Comparison of ENCODE assay signal across 8 cellular contexts in the genomic region with DNA sequence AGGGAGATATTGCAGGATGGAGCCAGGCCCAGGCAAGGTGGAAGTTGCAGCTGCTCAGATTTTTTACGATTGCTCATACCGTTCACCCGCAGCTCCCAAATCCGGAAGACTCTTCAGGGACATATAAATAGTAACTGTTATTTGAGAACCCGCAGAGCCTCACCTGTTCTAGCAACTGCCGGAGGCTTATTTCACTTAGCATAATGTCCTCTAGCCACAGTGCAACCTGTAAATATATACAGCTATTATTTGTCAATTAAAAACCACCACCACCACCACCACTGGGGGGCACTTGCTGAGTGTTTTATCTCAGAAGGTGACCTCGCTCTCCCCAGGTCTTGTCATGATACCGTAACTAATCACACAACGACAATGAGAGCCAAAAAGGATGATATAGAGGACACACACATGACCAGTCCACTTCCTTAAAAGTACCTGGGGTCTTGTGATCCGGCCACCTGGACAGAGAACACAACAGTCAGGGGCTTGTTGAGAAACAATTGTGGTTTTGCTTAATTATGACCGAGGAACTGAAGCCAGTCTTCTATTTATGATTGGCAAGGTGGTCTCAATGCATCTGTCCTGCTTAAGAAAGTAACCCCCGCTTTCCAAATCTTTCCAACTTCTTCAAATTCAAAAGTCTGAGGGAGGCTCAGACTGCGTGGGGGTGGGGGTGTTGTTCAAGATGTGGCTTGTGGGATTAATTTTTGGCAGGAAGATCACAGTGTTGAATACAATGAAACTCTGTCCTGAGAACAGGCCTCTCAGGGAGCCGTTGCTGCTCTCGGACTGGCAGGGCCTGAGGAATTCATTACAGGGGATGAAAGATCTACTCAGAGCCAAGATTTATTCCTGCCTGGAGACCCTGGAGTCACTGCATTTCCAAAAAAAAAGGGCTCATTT.
DNase-seq lines count a peak whose midpoint lies in the region; ATAC-seq lines count a peak whose summit lies in the region.

No MANE protein-coding gene starts in this region.

- peaks cover 7% of the 10 kb centered on the region for H3K4me1 ChIP-seq in CD4-positive, CD25-positive, alpha-beta regulatory T cell (ENCODE audit: control insufficient read depth, insufficient read depth, low read length, poor library complexity, severe bottlenecking)

- H3K36me3 ChIP-seq in CD4-positive, CD25-positive, alpha-beta regulatory T cell (ENCODE audit: control insufficient read depth, insufficient read depth, low read length) = no peaks in the 10 kb centered on the region

- no peak overlapping the region for H3K4me3 ChIP-seq in CD4-positive, CD25-positive, alpha-beta regulatory T cell (ENCODE audit: low read depth, low read length)

- no peaks in the 10 kb centered on the region for H3K9me3 Mint-ChIP-seq in CD4-positive, CD25-positive, alpha-beta regulatory T cell
- H3K9me3 Mint-ChIP-seq in naive B cell = peaks cover 8 to 25% (median 16%) of the 10 kb centered on the region in 7 donors
- peaks cover 6 to 13% of the 10 kb centered on the region in 2 donors for H3K9me3 Mint-ChIP-seq in stimulated activated naive CD8-positive, alpha-beta T cell treated with anti-CD3 and anti-CD28 coated beads, Interleukin-15, amount 100 ng/mL, for 72 hours

- no peak overlapping the region for H3K27ac ChIP-seq in CD4-positive, CD25-positive, alpha-beta regulatory T cell (ENCODE audit: insufficient read depth, low read length, poor library complexity, severe bottlenecking)

- DNase-seq in CD4-positive, CD25-positive, alpha-beta regulatory T cell = peak; percentile 46 to 79 (median 62)
- DNase-seq in H4 (ENCODE audit: low spot score) (peak; percentile 60), NCI-H524 treated with DMSO at 0.1 percent for 48 hours (lab: John Stamatoyannopoulos, UW) (peak; percentile 27), naive B cell (peak; percentile 66), NCI-H446 treated with DMSO at 0.1 percent for 48 hours (lab: John Stamatoyannopoulos, UW) (no peak)
- peak; percentile 78 to 79 for DNase-seq in activated CD4-positive, alpha-beta T cell treated with anti-CD3 and anti-CD28 coated beads, Interleukin-2, amount 50 U/mL, for 4 hours
- peak; percentile 38 for DNase-seq in effector CD4-positive, alpha-beta T cell
- DNase-seq in stimulated activated naive CD8-positive, alpha-beta T cell treated with anti-CD3 and anti-CD28 coated beads, Interleukin-15, amount 100 ng/mL, for 72 hours = peak; percentile 51 to 67

- ATAC-seq in CD4-positive, CD25-positive, alpha-beta regulatory T cell (ENCODE audit: low read depth in 2 of 2) = peak; percentile 70
- ATAC-seq in naive B cell (ENCODE audit: low read depth in 2 of 2) = peak; percentile 93 to 94
- peak; percentile 91 for ATAC-seq in stimulated activated naive CD8-positive, alpha-beta T cell treated with anti-CD3 and anti-CD28 coated beads, Interleukin-15, amount 100 ng/mL, for 72 hours

- H3K9me3 ChIP-seq in CD4-positive, CD25-positive, alpha-beta regulatory T cell (ENCODE audit: control insufficient read depth in 2 of 2, low read length in 2 of 2) = no peaks in the 10 kb centered on the region

- no peak overlapping the region for H3K4me3 Mint-ChIP-seq in CD4-positive, CD25-positive, alpha-beta regulatory T cell
- peak overlapping the region in 6 of 8 donors; percentile 20 to 84 (median 62) for H3K4me3 Mint-ChIP-seq in naive B cell
- peak overlapping the region in 1 of 2 donors; percentile 38 for H3K4me3 Mint-ChIP-seq in stimulated activated naive CD8-positive, alpha-beta T cell treated with anti-CD3 and anti-CD28 coated beads, Interleukin-15, amount 100 ng/mL, for 72 hours

- peaks cover 0 to 6% (median 2%) of the 10 kb centered on the region in 4 donors for H3K4me1 Mint-ChIP-seq in CD4-positive, CD25-positive, alpha-beta regulatory T cell
- peaks cover 14 to 26% (median 24%) of the 10 kb centered on the region in 3 donors for H3K4me1 Mint-ChIP-seq in naive B cell
- H3K4me1 Mint-ChIP-seq in stimulated activated naive CD8-positive, alpha-beta T cell treated with anti-CD3 and anti-CD28 coated beads, Interleukin-15, amount 100 ng/mL, for 72 hours = peaks cover 5% of the 10 kb centered on the region

- peaks cover 12% of the 10 kb centered on the region for H3K27me3 Mint-ChIP-seq in CD4-positive, CD25-positive, alpha-beta regulatory T cell
- no peaks in the 10 kb centered on the region for H3K27me3 Mint-ChIP-seq in naive B cell
- H3K27me3 Mint-ChIP-seq in stimulated activated naive CD8-positive, alpha-beta T cell treated with anti-CD3 and anti-CD28 coated beads, Interleukin-15, amount 100 ng/mL, for 72 hours = peaks cover 6% of the 10 kb centered on the region

- H3K27ac Mint-ChIP-seq in CD4-positive, CD25-positive, alpha-beta regulatory T cell = peak overlapping the region in 1 of 3 donors; percentile 91
- peak overlapping the region; percentile 66 to 90 (median 78) for H3K27ac Mint-ChIP-seq in naive B cell
- no peak overlapping the region for H3K27ac Mint-ChIP-seq in stimulated activated naive CD8-positive, alpha-beta T cell treated with anti-CD3 and anti-CD28 coated beads, Interleukin-15, amount 100 ng/mL, for 72 hours

- H3K27me3 ChIP-seq in CD4-positive, CD25-positive, alpha-beta regulatory T cell (ENCODE audit: control insufficient read depth, insufficient read depth, low read length) = no peaks in the 10 kb centered on the region

- H3K36me3 Mint-ChIP-seq in CD4-positive, CD25-positive, alpha-beta regulatory T cell = no peaks in the 10 kb centered on the region
- peaks cover 12 to 13% of the 10 kb centered on the region in 2 donors for H3K36me3 Mint-ChIP-seq in naive B cell

Comparison
In these comparisons a context has a peak if more than half of its experiments do, and no peak if none do; other contexts are left out.
1. H3K27ac Mint-ChIP-seq: peak in naive B cell (6 of 6); none in stimulated activated naive CD8-positive, alpha-beta T cell treated with anti-CD3 and anti-CD28 coated beads, Interleukin-15, amount 100 ng/mL, for 72 hours (0 of 2).
2. H3K4me3 Mint-ChIP-seq: peak in naive B cell (6 of 8); none in CD4-positive, CD25-positive, alpha-beta regulatory T cell (0 of 4).
3. Peak in every context shown above with its lines, with median percentiles within 50 percentile points of each other: ATAC-seq.